In the genomic region with DNA sequence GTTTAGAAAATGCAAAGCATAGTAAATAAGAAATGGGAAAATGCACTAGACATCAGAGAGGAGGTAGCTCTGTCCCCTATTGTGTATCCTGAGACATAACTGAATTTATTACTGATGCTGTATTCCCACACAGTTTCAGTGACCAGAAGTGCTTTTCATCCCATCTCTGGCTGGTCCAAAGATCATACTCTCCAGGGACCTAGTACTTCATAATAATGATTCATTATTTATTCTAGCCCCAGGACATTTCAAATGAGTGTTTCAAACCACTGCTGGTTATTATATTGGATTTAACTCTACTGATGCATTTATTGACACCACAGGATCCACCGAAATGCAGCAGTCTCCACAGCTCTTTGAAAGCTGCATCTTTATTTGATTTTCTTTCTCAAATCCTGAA, we compare ENCODE assay signal across 19 cellular contexts.
DNase-seq lines count a peak whose midpoint lies in the region; ATAC-seq and TF ChIP-seq lines count a peak whose summit lies in the region.
"Had no signal": no experiment of that assay in that cellular context is flagged by ENCODE, and none has a peak within 500 bp of the region (broad histone marks: within the 10 kb centered on the region; RNA-seq: fewer than 3 reads in every experiment).

No MANE protein-coding gene starts in this region.

- H3K4me3 Mint-ChIP-seq in stimulated activated effector memory CD8-positive, alpha-beta T cell treated with anti-CD3 and anti-CD28 coated beads, Interleukin-12 subunit alpha, Interleukin-12 subunit beta, amount 100 ng/mL, for 72 hours, result no peak overlapping the region

- POLR2A ChIA-PET in PC-3 (lab: Charles Lee; ENCODE audit: unreplicated experiment), result no interaction called here

- CTCF ChIA-PET in PC-3 (lab: Charles Lee), result no interaction called here

- no peaks in the 10 kb centered on the region for H3F3A ChIP-seq in PC-3 (ENCODE audit: low read length, unreplicated experiment)

- peaks cover 31% of the 10 kb centered on the region for H3K4me1 ChIP-seq in PC-3 (ENCODE audit: insufficient read depth, low read length)

- H3K27me3 ChIP-seq in PC-3 (ENCODE audit: low read length), result no peaks in the 10 kb centered on the region
- H3K27me3 ChIP-seq: MG63 had no signal

- no peaks in the 10 kb centered on the region for H3K9me3 Mint-ChIP-seq in stimulated activated effector memory CD8-positive, alpha-beta T cell treated with anti-CD3 and anti-CD28 coated beads, Interleukin-12 subunit alpha, Interleukin-12 subunit beta, amount 100 ng/mL, for 72 hours

- DNase-seq in DMS53 treated with DMSO at 0.1 percent for 48 hours (lab: John Stamatoyannopoulos, UW; ENCODE audit: unreplicated experiment) (peak; percentile 51), LHCN-M2 (ENCODE audit: low read depth) (peak; percentile 64), PC-3 (peak; percentile 64), myocyte (ENCODE audit: low read depth) (peak; percentile 12)
- no peak for DNase-seq in stimulated activated CD4-positive, alpha-beta T cell treated with anti-CD3 and anti-CD28 coated beads, Interleukin-2, amount 100 ng/mL, for 24 hours
- DNase-seq in stimulated activated effector memory CD8-positive, alpha-beta T cell treated with anti-CD3 and anti-CD28 coated beads, Interleukin-12 subunit alpha, Interleukin-12 subunit beta, amount 100 ng/mL, for 72 hours (ENCODE audit: low spot score in 2 of 2), result no peak
- DNase-seq: DMS 273 treated with DMSO at 0.1 percent for 48 hours, KG1, MG63, NCI-H1092, NCI-H187 treated with DMSO at 0.1 percent for 48 hours, NCI-H2171 treated with DMSO at 0.1 percent for 48 hours, NCI-H446 treated with DMSO at 0.1 percent for 48 hours, SHP77 treated with DMSO at 0.1 percent for 48 hours, T-helper 1 cell had no signal

- ATAC-seq in PC-3, result peak; percentile 76
- ATAC-seq in GM21528 (IDR thresholded peaks at IDR 0.05; ENCODE audit: low FRiP score, unreplicated experiment), result no peak
- no peak for ATAC-seq in stimulated activated effector memory CD8-positive, alpha-beta T cell treated with anti-CD3 and anti-CD28 coated beads, Interleukin-12 subunit alpha, Interleukin-12 subunit beta, amount 100 ng/mL, for 72 hours
- ATAC-seq: HCT116, SK-N-SH treated with all-trans-retinoic acid at 6 μM for 48 hours had no signal

- peak overlapping the region; percentile 23; the same call in 1 of the 2 replicates for H3K4me2 ChIP-seq in PC-3 (ENCODE audit: low read length)

- no peaks in the 10 kb centered on the region for H3K79me2 ChIP-seq in PC-3 (ENCODE audit: low read length)

- H3K9me2 ChIP-seq in PC-3 (replicated peaks; ENCODE audit: low read length), result no peaks in the 10 kb centered on the region

- no peaks in the 10 kb centered on the region for H3K36me3 ChIP-seq in PC-3 (ENCODE audit: low read depth, low read length)
- H3K36me3 ChIP-seq: MG63 had no signal

- no peak overlapping the region for H3K27ac Mint-ChIP-seq in stimulated activated effector memory CD8-positive, alpha-beta T cell treated with anti-CD3 and anti-CD28 coated beads, Interleukin-12 subunit alpha, Interleukin-12 subunit beta, amount 100 ng/mL, for 72 hours

- no peak overlapping the region for H3K9ac ChIP-seq in PC-3 (ENCODE audit: low read length)

- BruUV-seq in PC-3 (replicated peaks; lab: Mats Ljungman, UMichigan), result no TSS peak

- intact Hi-C loops in PC-3 (cut with micrococcal nuclease), result no loop called here

- no peak overlapping the region for H3K27ac ChIP-seq in PC-3 (ENCODE audit: low read length)
- H3K27ac ChIP-seq: C4-2B had no signal

- H3K36me3 Mint-ChIP-seq in stimulated activated effector memory CD8-positive, alpha-beta T cell treated with anti-CD3 and anti-CD28 coated beads, Interleukin-12 subunit alpha, Interleukin-12 subunit beta, amount 100 ng/mL, for 72 hours, result no peaks in the 10 kb centered on the region

- no peaks in the 10 kb centered on the region for H3K9me3 ChIP-seq in PC-3 (ENCODE audit: low read length)
- H3K9me3 ChIP-seq: MG63 had no signal

- TF ChIP-seq CTCF in PC-3 (conservative IDR thresholded peaks at IDR 0.05; ENCODE audit: low read depth, low read length), result no peak

- H3K4me3 ChIP-seq in PC-3 (ENCODE audit: low read length), result no peak overlapping the region
- H3K4me3 ChIP-seq: MG63 had no signal

- no peaks in the 10 kb centered on the region for H3K4me1 Mint-ChIP-seq in stimulated activated effector memory CD8-positive, alpha-beta T cell treated with anti-CD3 and anti-CD28 coated beads, Interleukin-12 subunit alpha, Interleukin-12 subunit beta, amount 100 ng/mL, for 72 hours

- no peaks in the 10 kb centered on the region for H4K20me1 ChIP-seq in PC-3 (ENCODE audit: low read length)

- no peak overlapping the region for H2AFZ ChIP-seq in PC-3 (ENCODE audit: low read length)

Comparison
In these comparisons a context has a peak if more than half of its experiments do, and no peak if none do; other contexts are left out.
1. DNase-seq: peak in DMS53 treated with DMSO at 0.1 percent for 48 hours (single experiment), LHCN-M2 (single experiment), PC-3 (single experiment) and myocyte (single experiment); none in stimulated activated CD4-positive, alpha-beta T cell treated with anti-CD3 and anti-CD28 coated beads, Interleukin-2, amount 100 ng/mL, for 24 hours (0 of 2) and stimulated activated effector memory CD8-positive, alpha-beta T cell treated with anti-CD3 and anti-CD28 coated beads, Interleukin-12 subunit alpha, Interleukin-12 subunit beta, amount 100 ng/mL, for 72 hours (0 of 2).